ENCODE assay signal across 1 cellular context in genomic region chr1:40919475-40920011, GRCh38.
TF ChIP-seq lines count a peak whose summit lies in the region.

No MANE protein-coding gene starts in this region.

TF ChIP-seq in HepG2, 621 proteins besides CTCF, POLR2A, EP300 and RAD21 (continued from another document and continues in another):
- TF ChIP-seq SP1 (IDR thresholded peaks at IDR 0.05) (no peak), SP1 (CRISPR knock-in tag; IDR thresholded peaks at IDR 0.05) (peak; percentile 40; the same call in 1 of the 2 replicates), MIER2 (CRISPR knock-in tag; IDR thresholded peaks at IDR 0.05) (peak; percentile 72; the same call in 1 of the 2 replicates), MAX (IDR thresholded peaks at IDR 0.05) (peak; percentile 97), BRD4 (CRISPR knock-in tag; IDR thresholded peaks at IDR 0.05) (peak; percentile 41; the same call in 1 of the 2 replicates), NBN (conservative IDR thresholded peaks at IDR 0.05) (no peak), POGK (CRISPR knock-in tag; conservative IDR thresholded peaks at IDR 0.05) (peak; percentile 67; the same call in 1 of the 2 replicates), ZNF772 (CRISPR knock-in tag; IDR thresholded peaks at IDR 0.05) (peak; percentile 67; the same call in 1 of the 2 replicates), MTERF4 (CRISPR knock-in tag; IDR thresholded peaks at IDR 0.05) (peak; percentile 79; the same call in 1 of the 2 replicates), ZNF441 (CRISPR knock-in tag; IDR thresholded peaks at IDR 0.05; ENCODE audit: borderline replicate concordance) (no peak), CEBPB (IDR thresholded peaks at IDR 0.05; ENCODE audit: borderline replicate concordance, low read depth, low read length) (no peak), ZXDC (CRISPR knock-in tag; IDR thresholded peaks at IDR 0.05) (peak; percentile 41; the same call in 1 of the 2 replicates), ZFP62 (CRISPR knock-in tag; IDR thresholded peaks at IDR 0.05) (no peak), POGZ (CRISPR knock-in tag; IDR thresholded peaks at IDR 0.05) (peak; percentile 92), ZNF770 (CRISPR knock-in tag; IDR thresholded peaks at IDR 0.05) (peak; percentile 80), PAWR (CRISPR knock-in tag; IDR thresholded peaks at IDR 0.05; ENCODE audit: borderline replicate concordance) (0 out of 2 replicates have a peak, but pooled peaks have one; percentile 55), ZNF709 (CRISPR knock-in tag; IDR thresholded peaks at IDR 0.05) (peak; percentile 84; the same call in 1 of the 2 replicates), ZNF83 (CRISPR knock-in tag; IDR thresholded peaks at IDR 0.05; ENCODE audit: borderline replicate concordance) (no peak), BORCS8-MEF2B (CRISPR knock-in tag; IDR thresholded peaks at IDR 0.05) (peak; percentile 86), KMT2A (CRISPR knock-in tag; IDR thresholded peaks at IDR 0.05) (peak; percentile 61; the same call in 1 of the 2 replicates), ZNF281 (CRISPR knock-in tag; IDR thresholded peaks at IDR 0.05; ENCODE audit: borderline replicate concordance) (peak; percentile 99), ZNF589 (CRISPR knock-in tag; conservative IDR thresholded peaks at IDR 0.05) (no peak), ZNF513 (CRISPR knock-in tag; conservative IDR thresholded peaks at IDR 0.05) (no peak), ZNF883 (CRISPR knock-in tag; IDR thresholded peaks at IDR 0.05; ENCODE audit: not compliant biosample characterization) (no peak), ISL2 (CRISPR knock-in tag; IDR thresholded peaks at IDR 0.05) (peak; percentile 72), REST (IDR thresholded peaks at IDR 0.05; ENCODE audit: borderline replicate concordance in 1 of 2, low read depth in 1 of 2, low read length in 2 of 2) (peak in 1 of 2 experiments; percentile 16; a peak in 1 of 4 replicates), ZSCAN31 (CRISPR knock-in tag; IDR thresholded peaks at IDR 0.05; ENCODE audit: low read depth) (0 out of 2 replicates have a peak, but pooled peaks have one; percentile 58), MAZ (IDR thresholded peaks at IDR 0.05; ENCODE audit: borderline replicate concordance, low read depth, low read length) (peak; percentile 89), MAZ (CRISPR knock-in tag; IDR thresholded peaks at IDR 0.05; ENCODE audit: low read depth) (peak; percentile 74; the same call in 1 of the 2 replicates), ZNF333 (CRISPR knock-in tag; IDR thresholded peaks at IDR 0.05; ENCODE audit: borderline replicate concordance) (no peak), SUZ12 (IDR thresholded peaks at IDR 0.05; ENCODE audit: low read depth, low read length) (no peak), HNRNPL (IDR thresholded peaks at IDR 0.05; ENCODE audit: low read depth, low read length) (peak; percentile 100), KDM5B (CRISPR knock-in tag; IDR thresholded peaks at IDR 0.05; ENCODE audit: borderline replicate concordance) (peak; percentile 78; the same call in 1 of the 2 replicates), NCOA5 (CRISPR knock-in tag; IDR thresholded peaks at IDR 0.05) (no peak), ZNF451 (CRISPR knock-in tag; IDR thresholded peaks at IDR 0.05) (peak; percentile 60; the same call in 1 of the 2 replicates), HMGXB3 (CRISPR knock-in tag; IDR thresholded peaks at IDR 0.05; ENCODE audit: borderline replicate concordance) (peak; percentile 43; the same call in 1 of the 2 replicates), ZBTB38 (CRISPR knock-in tag; IDR thresholded peaks at IDR 0.05) (peak; percentile 71), ADNP (CRISPR knock-in tag; IDR thresholded peaks at IDR 0.05) (0 out of 2 replicates have a peak, but pooled peaks have one; percentile 38), ZNF230 (CRISPR knock-in tag; IDR thresholded peaks at IDR 0.05) (peak; percentile 90), ONECUT2 (CRISPR knock-in tag; IDR thresholded peaks at IDR 0.05) (peak; percentile 96), PHF21A (CRISPR knock-in tag; IDR thresholded peaks at IDR 0.05) (peak; percentile 90), ZNF746 (CRISPR knock-in tag; IDR thresholded peaks at IDR 0.05) (peak; percentile 85; the same call in 1 of the 2 replicates)
